Comparison of ENCODE assay signal across 12 cellular contexts in the genomic region with DNA sequence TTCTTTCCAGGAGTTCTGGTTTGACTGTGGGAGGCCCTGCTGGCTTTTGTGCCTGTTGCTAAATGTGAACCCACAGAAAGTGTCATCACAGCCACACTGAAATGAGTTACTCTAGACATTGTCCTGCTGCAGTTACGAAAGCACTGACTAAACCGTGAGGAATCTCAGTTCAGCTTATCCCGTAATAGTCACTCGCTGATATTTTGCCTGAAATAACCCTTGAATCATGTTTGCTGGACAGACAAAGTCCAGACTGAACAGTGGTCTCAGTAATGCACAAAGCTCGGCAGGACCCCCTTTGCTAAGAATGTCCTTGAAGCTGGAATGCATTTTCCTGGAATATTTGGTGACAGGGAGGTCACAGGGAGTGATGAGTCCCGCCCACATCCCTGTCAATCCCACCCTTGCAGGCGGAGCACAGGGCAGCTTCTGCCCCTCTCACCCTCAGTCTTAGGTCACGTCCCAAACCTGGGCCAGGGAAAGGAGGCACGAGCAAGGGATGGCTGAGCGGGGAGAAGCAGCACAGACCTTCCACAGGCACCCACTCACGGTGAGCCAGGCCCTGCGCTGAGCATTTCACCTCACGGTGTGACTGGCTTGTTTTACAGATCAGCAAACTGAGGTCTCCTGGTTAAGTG. TPM values are rescaled to one million over a fixed set of nuclear protein-coding genes. Genes with fewer than 3 reads are reported as not detected.
DNase-seq lines count a peak whose midpoint lies in the region; TF ChIP-seq lines count a peak whose summit lies in the region.
"Had no signal": no experiment of that assay in that cellular context is flagged by ENCODE, and none has a peak within 500 bp of the region (broad histone marks: within the 10 kb centered on the region; RNA-seq: fewer than 3 reads in every experiment).

No MANE protein-coding gene starts in this region.

- no peak for TF ChIP-seq EP300 in esophagus muscularis mucosa (IDR thresholded peaks at IDR 0.05)

- H3K4me3 ChIP-seq in Caco-2 (ENCODE audit: low read depth, low read length) (no peak overlapping the region), esophagus muscularis mucosa (no peak overlapping the region), osteoblast (ENCODE audit: insufficient read depth, low read length) (peak overlapping the region; percentile 20), Karpas-422 (ENCODE audit: low read length) (no peak overlapping the region), H7 (ENCODE audit: insufficient read depth, low read depth, low read length) (no peak overlapping the region)
- H3K4me3 ChIP-seq: testis had no signal

- no peaks in the 10 kb centered on the region for H3K27me3 ChIP-seq in Caco-2 (replicated peaks; ENCODE audit: control insufficient read depth, insufficient read depth, low read length)
- H3K27me3 ChIP-seq in esophagus muscularis mucosa, result no peaks in the 10 kb centered on the region
- H3K27me3 ChIP-seq in osteoblast (ENCODE audit: insufficient read depth, low read length), result no peaks in the 10 kb centered on the region
- no peaks in the 10 kb centered on the region for H3K27me3 ChIP-seq in Karpas-422 (ENCODE audit: low read length)
- no peaks in the 10 kb centered on the region for H3K27me3 ChIP-seq in H7 (ENCODE audit: control insufficient read depth, insufficient read depth, low read length)
- H3K27me3 ChIP-seq: testis had no signal

- H3K9me3 ChIP-seq in Caco-2 (no peaks in the 10 kb centered on the region), esophagus muscularis mucosa (no peaks in the 10 kb centered on the region), osteoblast (ENCODE audit: low read depth, low read length) (no peaks in the 10 kb centered on the region), Karpas-422 (ENCODE audit: low read length) (no peaks in the 10 kb centered on the region)
- H3K9me3 ChIP-seq: testis had no signal

- no peak for TF ChIP-seq POLR2A in esophagus muscularis mucosa (IDR thresholded peaks at IDR 0.05; ENCODE audit: low read depth)

- intact Hi-C loops in Caco-2 (cut with micrococcal nuclease; ENCODE audit: unreplicated experiment), result loop anchor here (5.0 kb wide), 1 partner anchor 186 kb away; no protein-coding TSS in a partner anchor
- intact Hi-C loops in esophagus muscularis mucosa (cut with DNase I), result loop anchor here (10.0 kb wide), 1 partner anchor 1611 kb away; no protein-coding TSS in a partner anchor

- H3K27me3 Mint-ChIP-seq in Caco-2 (ENCODE audit: insufficient read depth, unreplicated experiment), result no peaks in the 10 kb centered on the region

- H3K36me3 Mint-ChIP-seq in Caco-2 (ENCODE audit: insufficient read depth, unreplicated experiment), result peaks cover 15% of the 10 kb centered on the region

- 82% methylated on average over 13 of the region's 13 CpGs for WGBS in esophagus muscularis mucosa

- H3K4me2 ChIP-seq in osteoblast (ENCODE audit: insufficient read depth, low read length), result peak overlapping the region; percentile 66
- no peak overlapping the region for H3K4me2 ChIP-seq in Karpas-422 (ENCODE audit: low read depth, low read length, poor library complexity, severe bottlenecking)

- POLR2A ChIA-PET in Caco-2 (lab: Charles Lee), result interaction anchor here (1.1 kb wide), 2 partner anchors 12 to 53 kb away, joined by 3 to 6 read pairs; partner anchors contain the start of gene ADI1

- H3K27ac ChIP-seq in esophagus muscularis mucosa (replicated peaks in 1 of 4), result peak overlapping the region in 3 of 4 donors; percentile 1 to 36 (median 11)
- H3K27ac ChIP-seq in osteoblast (ENCODE audit: low read depth, low read length), result peak overlapping the region; percentile 86
- no peak overlapping the region for H3K27ac ChIP-seq in Karpas-422 (ENCODE audit: low read length)
- H3K27ac ChIP-seq: testis had no signal

- no peaks in the 10 kb centered on the region for H3K9me2 ChIP-seq in Karpas-422 (replicated peaks; ENCODE audit: insufficient read depth, low read length)

- TF ChIP-seq CTCF in Caco-2 (IDR thresholded peaks at IDR 0.05; ENCODE audit: insufficient read depth in 1 of 2, low read depth in 1 of 2, low read length in 1 of 2, severe bottlenecking in 1 of 2, unreplicated experiment in 1 of 2) (no peak), esophagus muscularis mucosa (IDR thresholded peaks at IDR 0.05) (no peak), osteoblast (IDR thresholded peaks at IDR 0.05; ENCODE audit: extremely low read depth, low read depth, low read length) (no peak)

- H3K4me3 Mint-ChIP-seq in Caco-2 (ENCODE audit: unreplicated experiment), result no peak overlapping the region

- peaks cover 3% of the 10 kb centered on the region for H3K36me3 ChIP-seq in Caco-2 (ENCODE audit: control insufficient read depth, insufficient read depth, low read length)
- peaks cover 21 to 73% (median 61%) of the 10 kb centered on the region in 4 donors for H3K36me3 ChIP-seq in esophagus muscularis mucosa
- H3K36me3 ChIP-seq in osteoblast (ENCODE audit: insufficient read depth, low read length), result peaks cover 46% of the 10 kb centered on the region
- H3K36me3 ChIP-seq in Karpas-422 (ENCODE audit: insufficient read depth, low read length), result peaks cover 6% of the 10 kb centered on the region
- peaks cover 6% of the 10 kb centered on the region for H3K36me3 ChIP-seq in H7 (replicated peaks; ENCODE audit: control insufficient read depth, insufficient read depth, low read length)

- no peaks in the 10 kb centered on the region for H3K9me3 Mint-ChIP-seq in Caco-2 (ENCODE audit: unreplicated experiment)
- H3K9me3 Mint-ChIP-seq: activated T-helper 2 cell treated with anti-CD3 and anti-CD28 coated beads, Interferon-gamma antibody, Interleukin-2, Interleukin-4, amounts not matched to agents 10 μg/mL and 5 μg/mL and 100 μg/mL, durations not matched to agents 14 hours and 24 hours and 36 hours had no signal

- DNase-seq in Caco-2 (peak; percentile 42 to 58), RPMI7951 (ENCODE audit: low read depth) (peak; percentile 81), esophagus muscularis mucosa (ENCODE audit: extremely low spot score) (no peak), osteoblast (ENCODE audit: insufficient read length, low spot score, missing footprints) (peak; percentile 99), NOMO-1 treated with DMSO at 0.1 percent for 48 hours (lab: John Stamatoyannopoulos, UW; ENCODE audit: unreplicated experiment) (no peak), Karpas-422 (no peak), H7 (no peak)
- DNase-seq in activated CD4-positive, CD25-positive, alpha-beta regulatory T cell (lab: John Stamatoyannopoulos, UW), result no peak
- DNase-seq: NCI-H82; stimulated activated CD4-positive, alpha-beta T cell treated with anti-CD3 and anti-CD28 coated beads, Interleukin-1b, Interleukin-23, amount 100 ng/mL, for 48 hours; testis had no signal

- H3K27ac Mint-ChIP-seq in Caco-2 (ENCODE audit: unreplicated experiment), result peak overlapping the region; percentile 18
- H3K27ac Mint-ChIP-seq: activated T-helper 2 cell treated with anti-CD3 and anti-CD28 coated beads, Interferon-gamma antibody, Interleukin-2, Interleukin-4, amounts not matched to agents 10 μg/mL and 5 μg/mL and 100 μg/mL, durations not matched to agents 14 hours and 24 hours and 36 hours had no signal

- H3K79me2 ChIP-seq in osteoblast (ENCODE audit: insufficient read depth, low read length) (no peaks in the 10 kb centered on the region), Karpas-422 (ENCODE audit: low read length) (no peaks in the 10 kb centered on the region)

- H3K4me1 ChIP-seq in Caco-2 (peaks cover 20% of the 10 kb centered on the region), esophagus muscularis mucosa (peaks cover 32 to 43% (median 35%) of the 10 kb centered on the region in 4 donors), osteoblast (ENCODE audit: insufficient read depth, low read length) (peaks cover 38% of the 10 kb centered on the region), Karpas-422 (ENCODE audit: low read length) (peaks cover 23% of the 10 kb centered on the region)

- peaks cover 8% of the 10 kb centered on the region for H4K20me1 ChIP-seq in osteoblast (ENCODE audit: insufficient read depth, low read length)
- H4K20me1 ChIP-seq in Karpas-422 (ENCODE audit: insufficient read depth, low read depth, low read length), result no peaks in the 10 kb centered on the region

- CTCF ChIA-PET in Caco-2 (lab: Charles Lee), result interaction anchor here (0.6 kb wide), 1 partner anchor 458 kb away, joined by 3 read pairs; no protein-coding TSS in a partner anchor

- no peak overlapping the region for H3K9ac ChIP-seq in Karpas-422 (ENCODE audit: low read length)

- BruUV-seq in Caco-2 (replicated peaks; lab: Mats Ljungman, UMichigan), result no TSS peak

- H2AFZ ChIP-seq in osteoblast (ENCODE audit: low read length) (no peak overlapping the region), Karpas-422 (ENCODE audit: low read length) (no peak overlapping the region)

- no peaks in the 10 kb centered on the region for H3K4me1 Mint-ChIP-seq in Caco-2 (ENCODE audit: low read depth, unreplicated experiment)

RNA-seq across cellular contexts. Expression of gene ADI1, which starts 53.4 kb away (rescaled TPM):
- total RNA-seq in Caco-2 (2022) (63.7 and 69.2 TPM in 2 replicates), esophagus muscularis mucosa (100 to 1,000 TPM in 1 of 4 donors, 10 to 100 TPM in 3; 90.0 to 130 (median 96.9) TPM), osteoblast (51.3 and 55.4 TPM in 2 replicates)
- 91.8 and 102 TPM in 2 replicates for total RNA-seq in RPMI7951 (2014; rRNA removed; shearing (Covaris generic))
- 68.6 and 74.0 TPM in 2 replicates for total RNA-seq in Karpas-422 (2014; rRNA removed; shearing (Covaris generic); ENCODE audit: low replicate concordance)
- 19.8 and 21.0 TPM in 2 replicates for total RNA-seq in H7 (2014; rRNA removed; shearing (Covaris generic))

Comparison
In these comparisons a context has a peak if more than half of its experiments do, and no peak if none do; other contexts are left out.
1. DNase-seq: peak in Caco-2 (2 of 2), RPMI7951 (single experiment) and osteoblast (single experiment); none in esophagus muscularis mucosa (single experiment), NOMO-1 treated with DMSO at 0.1 percent for 48 hours (single experiment), Karpas-422 (single experiment), activated CD4-positive, CD25-positive, alpha-beta regulatory T cell (0 of 4) and H7 (single experiment).